Comparison of ENCODE assay signal across 19 cellular contexts in genomic region chr9:125908138-125908537, GRCh38.
DNase-seq lines count a peak whose midpoint lies in the region; ATAC-seq and TF ChIP-seq lines count a peak whose summit lies in the region.
"Had no signal": no experiment of that assay in that cellular context is flagged by ENCODE, and none has a peak within 500 bp of the region (broad histone marks: within the 10 kb centered on the region; RNA-seq: fewer than 3 reads in every experiment).

No MANE protein-coding gene starts in this region.

- CTCF ChIA-PET in WTC11 (lab: Charles Lee), result no interaction called here

- H3K56ac ChIP-seq in H9 (ENCODE audit: insufficient read length, low read depth, low read length), result no peak overlapping the region

- H2BK15ac ChIP-seq in H9 (ENCODE audit: low read depth, low read length) (no peak overlapping the region), mesenchymal stem cell (ENCODE audit: low read depth, poor library complexity, severe bottlenecking) (no peak overlapping the region)

- peaks cover 6% of the 10 kb centered on the region; the same call in 1 of the 2 replicates for H3K4me1 ChIP-seq in H9 (ENCODE audit: insufficient read depth, low read length)
- peaks cover 2% of the 10 kb centered on the region for H3K4me1 ChIP-seq in mesenchymal stem cell (ENCODE audit: control insufficient read depth, insufficient read depth, low read depth, low read length)
- no peaks in the 10 kb centered on the region for H3K4me1 ChIP-seq in right lobe of liver

- no peak overlapping the region for H2BK20ac ChIP-seq in H9 (ENCODE audit: low read depth, low read length, poor library complexity, severe bottlenecking)

- H3K4me1 Mint-ChIP-seq in H9, result peaks cover 31 to 45% of the 10 kb centered on the region in 2 experiments
- peaks cover 57% of the 10 kb centered on the region for H3K4me1 Mint-ChIP-seq in WTC11

- intact Hi-C loops in sciatic nerve (cut with DNase I) (no loop called here), right lobe of liver (cut with DNase I) (no loop called here)

- H3K27ac Mint-ChIP-seq in H9 (peak overlapping the region; percentile 20 to 69 (median 39); a peak in 4 of 7 replicates), WTC11 (peak overlapping the region; percentile 39)
- H3K27ac Mint-ChIP-seq: B cell, naive B cell had no signal

- no peaks in the 10 kb centered on the region for H4K20me1 ChIP-seq in H9 (ENCODE audit: control insufficient read depth, insufficient read depth, insufficient read length)

- H3K27ac ChIP-seq in H9 (ENCODE audit: insufficient read length, low read depth, low read length) (no peak overlapping the region), mesenchymal stem cell (ENCODE audit: low read length, poor library complexity, severe bottlenecking) (no peak overlapping the region), right lobe of liver (no peak overlapping the region)

- POLR2A ChIA-PET in WTC11 (lab: Charles Lee), result no interaction called here

- H3K79me2 ChIP-seq in H9 (ENCODE audit: insufficient read depth, low read length), result no peaks in the 10 kb centered on the region

- H3K9me3 ChIP-seq in H9 (ENCODE audit: control insufficient read depth, low read depth, low read length) (no peaks in the 10 kb centered on the region), mesenchymal stem cell (ENCODE audit: control insufficient read depth, low read length) (no peaks in the 10 kb centered on the region), right lobe of liver (no peaks in the 10 kb centered on the region)
- H3K9me3 ChIP-seq: HAP-1 had no signal

- H2BK12ac ChIP-seq in H9 (ENCODE audit: insufficient read length, low read depth, low read length) (no peak overlapping the region), mesenchymal stem cell (ENCODE audit: low read length in 2 of 2) (peak overlapping the region; percentile 28 to 75)

- no peak for TF ChIP-seq POLR2A in right lobe of liver (IDR thresholded peaks at IDR 0.05)

- H4K8ac ChIP-seq in H9 (replicated peaks; ENCODE audit: insufficient read length, low read depth, low read length) (no peak overlapping the region), mesenchymal stem cell (ENCODE audit: low read length) (peak overlapping the region; percentile 81)

- H3K18ac ChIP-seq in H9 (ENCODE audit: insufficient read length, low read depth, low read length) (no peak overlapping the region), mesenchymal stem cell (ENCODE audit: low read depth in 1 of 2, low read length in 2 of 2) (no peak overlapping the region)

- H4K5ac ChIP-seq in H9 (ENCODE audit: insufficient read length, low read depth, low read length), result no peak overlapping the region

- no peak overlapping the region for H2AK5ac ChIP-seq in H9 (ENCODE audit: insufficient read length, low read length)
- no peak overlapping the region for H2AK5ac ChIP-seq in mesenchymal stem cell (ENCODE audit: low read length, severe bottlenecking)

- H3K9me3 Mint-ChIP-seq in H9 (no peaks in the 10 kb centered on the region), WTC11 (no peaks in the 10 kb centered on the region)
- H3K9me3 Mint-ChIP-seq: naive B cell had no signal

- H3K9ac ChIP-seq in H9 (ENCODE audit: extremely low read depth, insufficient read length, low read length) (peak overlapping the region; percentile 18), mesenchymal stem cell (ENCODE audit: low read length) (no peak overlapping the region)

- no peak overlapping the region for H2BK5ac ChIP-seq in H9 (ENCODE audit: insufficient read length, low read length)
- no peak overlapping the region for H2BK5ac ChIP-seq in mesenchymal stem cell (ENCODE audit: low read depth, low read length, poor library complexity, severe bottlenecking)

- no peak overlapping the region for H3K23ac ChIP-seq in H9 (ENCODE audit: insufficient read length, low read depth, low read length)
- H3K23ac ChIP-seq in mesenchymal stem cell (ENCODE audit: low read length in 2 of 2), result no peak overlapping the region

- H3K36me3 ChIP-seq in mesenchymal stem cell (ENCODE audit: control insufficient read depth in 1 of 2, insufficient read depth in 2 of 2, low read depth in 1 of 2, low read length in 2 of 2) (no peaks in the 10 kb centered on the region), right lobe of liver (no peaks in the 10 kb centered on the region)
- H3K36me3 ChIP-seq: HAP-1 had no signal

- H3K27me3 Mint-ChIP-seq in H9 (ENCODE audit: low read depth) (no peaks in the 10 kb centered on the region), WTC11 (ENCODE audit: low read depth) (no peaks in the 10 kb centered on the region)
- H3K27me3 Mint-ChIP-seq: B cell, naive B cell had no signal

- no peak overlapping the region for H3K4me3 ChIP-seq in mesenchymal stem cell (ENCODE audit: insufficient read depth in 1 of 2, low read depth in 1 of 2, low read length in 2 of 2)
- H3K4me3 ChIP-seq in right lobe of liver, result no peak overlapping the region
- H3K4me3 ChIP-seq: HAP-1 had no signal

- H3K14ac ChIP-seq in H9 (ENCODE audit: insufficient read depth, low read length) (no peak overlapping the region), mesenchymal stem cell (ENCODE audit: low read length in 2 of 2) (no peak overlapping the region)

- H2AFZ ChIP-seq in H9 (ENCODE audit: low read length) (no peak overlapping the region), mesenchymal stem cell (ENCODE audit: low read depth, low read length) (no peak overlapping the region)

- ATAC-seq in WTC11 (peak; percentile 91), sciatic nerve (no peak), right lobe of liver (no peak), GM21447 (IDR thresholded peaks at IDR 0.05; ENCODE audit: unreplicated experiment) (no peak)

- H3K36me3 Mint-ChIP-seq in H9 (ENCODE audit: insufficient read depth in 1 of 3, low read depth in 3 of 3) (no peaks in the 10 kb centered on the region), WTC11 (no peaks in the 10 kb centered on the region)
- H3K36me3 Mint-ChIP-seq: naive B cell had no signal

- DNase-seq in EH (ENCODE audit: low read depth), result peak; percentile 44
- DNase-seq in H9, result no peak
- DNase-seq in WTC11 (ENCODE audit: low spot score), result no peak
- DNase-seq in mesenchymal stem cell, result no peak
- no peak for DNase-seq in sciatic nerve (ENCODE audit: low spot score)
- no peak for DNase-seq in right lobe of liver
- no peak for DNase-seq in activated CD4-positive, alpha-beta T cell treated with anti-CD3 and anti-CD28 coated beads, Interleukin-2, amount 50 U/mL, for 48 hours
- DNase-seq: activated gamma-delta T cell; COR-L47; GDM1; hippocampal formation; kidney; naive B cell; NCI-H1417 treated with DMSO at 0.1 percent for 48 hours; posterior cingulate gyrus; stimulated activated CD4-positive, alpha-beta T cell treated with anti-CD3 and anti-CD28 coated beads, Interleukin-2, amount 100 ng/mL, for 24 hours had no signal

- H3K4me2 ChIP-seq in H9 (ENCODE audit: insufficient read depth, insufficient read length, low read length) (no peak overlapping the region), mesenchymal stem cell (ENCODE audit: low read length, poor library complexity, severe bottlenecking) (no peak overlapping the region)

- H3K4ac ChIP-seq in H9 (ENCODE audit: low read depth, low read length), result no peak overlapping the region
- H3K4ac ChIP-seq in mesenchymal stem cell (ENCODE audit: low read depth in 1 of 2, low read length in 2 of 2), result no peak overlapping the region

- no peak overlapping the region for H4K91ac ChIP-seq in H9 (ENCODE audit: insufficient read length, low read depth, low read length)
- peak overlapping the region; percentile 7 for H4K91ac ChIP-seq in mesenchymal stem cell (ENCODE audit: low read length)

- no peaks in the 10 kb centered on the region for H3K23me2 ChIP-seq in H9 (ENCODE audit: insufficient read length, low read depth, low read length, poor library complexity, severe bottlenecking)

- WGBS in H9 (ENCODE audit: extremely low coverage, insufficient read length, low lambda C conversion rate), result no CpG with 5 or more reads among the region's 4 CpGs
- 44% methylated on average over 4 of the region's 4 CpGs for WGBS in mesenchymal stem cell
- WGBS in right lobe of liver (ENCODE audit: insufficient coverage, low coverage, low lambda C conversion rate, missing lambda C conversion rate), result 89% methylated on average over 4 of the region's 4 CpGs

- TF ChIP-seq CTCF in H9 (conservative IDR thresholded peaks at IDR 0.05), result no peak
- TF ChIP-seq CTCF in WTC11 (IDR thresholded peaks at IDR 0.05), result no peak
- no peak for TF ChIP-seq CTCF in right lobe of liver (IDR thresholded peaks at IDR 0.05)

- no peak overlapping the region for H2BK120ac ChIP-seq in H9 (ENCODE audit: low read depth, low read length, poor library complexity, severe bottlenecking)
- no peak overlapping the region for H2BK120ac ChIP-seq in mesenchymal stem cell (ENCODE audit: low read depth, low read length)

- peaks cover 2% of the 10 kb centered on the region for H3K79me1 ChIP-seq in H9 (ENCODE audit: insufficient read depth, low read depth, low read length, poor library complexity, severe bottlenecking)
- H3K79me1 ChIP-seq in mesenchymal stem cell (replicated peaks; ENCODE audit: low read length, poor library complexity, severe bottlenecking), result peaks cover 8% of the 10 kb centered on the region

- no peak overlapping the region for H3T11ph ChIP-seq in H9 (ENCODE audit: low read length)

- H3K4me3 Mint-ChIP-seq in H9, result no peak overlapping the region
- no peak overlapping the region for H3K4me3 Mint-ChIP-seq in WTC11
- H3K4me3 Mint-ChIP-seq: B cell, naive B cell had no signal

- H3K27me3 ChIP-seq in H9 (ENCODE audit: insufficient read depth, low read length) (no peaks in the 10 kb centered on the region), mesenchymal stem cell (ENCODE audit: control insufficient read depth in 1 of 2, insufficient read depth in 1 of 2, low read length in 2 of 2) (no peaks in the 10 kb centered on the region), right lobe of liver (no peaks in the 10 kb centered on the region)

TF ChIP-seq in WTC11, 78 proteins besides CTCF, POLR2A, EP300 and RAD21 (continues in another document):
- TF ChIP-seq NFYB (CRISPR knock-in tag; conservative IDR thresholded peaks at IDR 0.05; ENCODE audit: low read depth), result no peak
